In the genomic region with DNA sequence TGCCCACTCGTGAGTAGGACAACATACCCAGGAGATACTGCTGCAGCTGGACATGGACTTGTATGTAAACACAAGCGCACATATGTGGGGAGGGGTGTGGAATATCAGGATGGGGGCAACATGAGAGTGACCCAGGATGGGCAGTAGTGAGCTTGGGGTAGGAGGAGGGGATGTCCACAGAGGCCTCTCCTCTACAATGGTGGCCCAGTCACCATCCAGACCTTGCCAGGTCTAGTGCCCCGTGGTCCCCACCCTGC, we compare ENCODE assay signal across 9 cellular contexts. TPM values are rescaled to one million over a fixed set of nuclear protein-coding genes. Genes with fewer than 3 reads are reported as not detected.
DNase-seq lines count a peak whose midpoint lies in the region; ATAC-seq lines count a peak whose summit lies in the region.
"Had no signal": no experiment of that assay in that cellular context is flagged by ENCODE, and none has a peak within 500 bp of the region (broad histone marks: within the 10 kb centered on the region; RNA-seq: fewer than 3 reads in every experiment).

No MANE protein-coding gene starts in this region.

- no peak for ATAC-seq in activated CD8-positive, alpha-beta T cell treated with anti-CD3 and anti-CD28 coated beads, Interleukin-2, amount 10 ng/mL, durations not matched to agents 7 days and 5 days
- no peak for ATAC-seq in HG02678 (IDR thresholded peaks at IDR 0.05; ENCODE audit: unreplicated experiment)

- H3K27ac ChIP-seq in iPS DF 6.9 (ENCODE audit: low read length): no peak overlapping the region
- peak overlapping the region; percentile 88 for H3K27ac ChIP-seq in skeletal muscle tissue (ENCODE audit: low read depth, low read length)

- peaks cover 13% of the 10 kb centered on the region for H3K4me1 ChIP-seq in HAP-1
- peaks cover 14% of the 10 kb centered on the region for H3K4me1 ChIP-seq in iPS DF 6.9 (ENCODE audit: control insufficient read depth, insufficient read depth, low read length)
- H3K4me1 ChIP-seq in skeletal muscle tissue (ENCODE audit: control insufficient read depth in 3 of 3, insufficient read depth in 3 of 3, low read length in 3 of 3): peaks cover 43 to 64% (median 54%) of the 10 kb centered on the region in 3 donors

- in situ Hi-C loops in HAP-1 (cut with MboI; ENCODE audit: low sequenced_read_pairs): no loop called here

- H3K27me3 Mint-ChIP-seq in activated CD8-positive, alpha-beta T cell treated with anti-CD3 and anti-CD28 coated beads, Interleukin-2, amount 10 ng/mL, durations not matched to agents 7 days and 5 days (ENCODE audit: low read depth): peaks cover 2% of the 10 kb centered on the region

- peaks cover 4% of the 10 kb centered on the region for H3K36me3 Mint-ChIP-seq in activated CD8-positive, alpha-beta T cell treated with anti-CD3 and anti-CD28 coated beads, Interleukin-2, amount 10 ng/mL, durations not matched to agents 7 days and 5 days (ENCODE audit: low read depth)

- H3K27me3 ChIP-seq in HAP-1 (ENCODE audit: low read depth) (no peaks in the 10 kb centered on the region), iPS DF 6.9 (ENCODE audit: control insufficient read depth, insufficient read depth, low read length) (no peaks in the 10 kb centered on the region), skeletal muscle tissue (ENCODE audit: control insufficient read depth in 3 of 3, insufficient read depth in 3 of 3, low read length in 3 of 3) (no peaks in the 10 kb centered on the region)

- CTCF ChIA-PET in activated CD8-positive, alpha-beta T cell treated with anti-CD3 and anti-CD28 coated beads, Interleukin-2, amount 10 ng/mL, durations not matched to agents 7 days and 5 days (lab: Charles Lee): interaction anchor here (0.9 to 2.5 kb wide), 3 partner anchors 46 to 92 kb away, joined by 3 to 11 read pairs (median 11); a partner anchor contains a TSS

- H3K4me3 ChIP-seq in HAP-1: peak overlapping the region; percentile 41; the same call in 1 of the 2 replicates
- H3K4me3 ChIP-seq in iPS DF 6.9 (ENCODE audit: low read length): peak overlapping the region; percentile 74; the same call in 1 of the 2 replicates
- H3K4me3 ChIP-seq in skeletal muscle tissue (ENCODE audit: low read length in 3 of 3): peak overlapping the region; percentile 67 to 89 (median 85)

- no CpG with 5 or more reads among the region's 3 CpGs for WGBS in iPS DF 6.9 (ENCODE audit: insufficient coverage, insufficient read length)

- peak overlapping the region; percentile 77 to 96 (median 89) for H3K9ac ChIP-seq in skeletal muscle tissue (ENCODE audit: low read depth in 1 of 3, low read length in 3 of 3)

- H3K9me3 ChIP-seq in HAP-1 (no peaks in the 10 kb centered on the region), iPS DF 6.9 (ENCODE audit: control insufficient read depth, insufficient read depth, low read length) (no peaks in the 10 kb centered on the region), skeletal muscle tissue (ENCODE audit: control insufficient read depth in 3 of 3, low read length in 3 of 3) (no peaks in the 10 kb centered on the region)

- no peaks in the 10 kb centered on the region for H3K9me3 Mint-ChIP-seq in activated CD8-positive, alpha-beta T cell treated with anti-CD3 and anti-CD28 coated beads, Interleukin-2, amount 10 ng/mL, durations not matched to agents 7 days and 5 days (ENCODE audit: insufficient read depth)

- peaks cover 9% of the 10 kb centered on the region; the same call in 1 of the 2 replicates for H3K36me3 ChIP-seq in HAP-1 (replicated peaks)
- H3K36me3 ChIP-seq in iPS DF 6.9 (ENCODE audit: control insufficient read depth, insufficient read depth, low read length): no peaks in the 10 kb centered on the region
- peaks cover 0 to 11% (median 0%) of the 10 kb centered on the region in 3 donors for H3K36me3 ChIP-seq in skeletal muscle tissue (ENCODE audit: control insufficient read depth in 3 of 3, insufficient read depth in 3 of 3, low read length in 3 of 3)

- H3K27ac Mint-ChIP-seq in activated CD8-positive, alpha-beta T cell treated with anti-CD3 and anti-CD28 coated beads, Interleukin-2, amount 10 ng/mL, durations not matched to agents 7 days and 5 days: no peak overlapping the region

- POLR2A ChIA-PET in activated CD8-positive, alpha-beta T cell treated with anti-CD3 and anti-CD28 coated beads, Interleukin-2, amount 10 ng/mL, durations not matched to agents 7 days and 5 days (lab: Charles Lee): interaction anchor here (2.4 kb wide), 1 partner anchor 11 kb away, joined by 7 read pairs; no protein-coding TSS in a partner anchor

- DNase-seq in HAP-1 (ENCODE audit: low spot score in 2 of 2): no peak
- peak; percentile 18 for DNase-seq in activated CD8-positive, alpha-beta T cell treated with anti-CD3 and anti-CD28 coated beads, Interleukin-2, amount 10 ng/mL, durations not matched to agents 7 days and 5 days
- no peak for DNase-seq in iPS DF 6.9 (ENCODE audit: low read depth, low spot score)
- DNase-seq in NCI-H1694 treated with DMSO at 0.1 percent for 48 hours (lab: John Stamatoyannopoulos, UW): no peak
- DNase-seq in GM19240 (ENCODE audit: insufficient read length, low spot score): no peak
- DNase-seq in T1000 (lab: John Stamatoyannopoulos, UW): no peak

- peak overlapping the region; percentile 27 for H3K4me3 Mint-ChIP-seq in activated CD8-positive, alpha-beta T cell treated with anti-CD3 and anti-CD28 coated beads, Interleukin-2, amount 10 ng/mL, durations not matched to agents 7 days and 5 days

- H3K4me1 Mint-ChIP-seq in activated CD8-positive, alpha-beta T cell treated with anti-CD3 and anti-CD28 coated beads, Interleukin-2, amount 10 ng/mL, durations not matched to agents 7 days and 5 days (ENCODE audit: low read depth): peaks cover 22% of the 10 kb centered on the region

RNA-seq across cellular contexts. Expression of a gene that starts 0.3 kb away (rescaled TPM):
- under 1 TPM; 0.18 to 0.34 TPM for total RNA-seq in activated CD8-positive, alpha-beta T cell treated with anti-CD3 and anti-CD28 coated beads, Interleukin-2, amount 10 ng/mL, durations not matched to agents 7 days and 5 days
- total RNA-seq in skeletal muscle tissue: 21.4 TPM

RNA-seq across cellular contexts. Expression of a gene that starts 32.1 kb away (rescaled TPM):
- not detected for total RNA-seq in activated CD8-positive, alpha-beta T cell treated with anti-CD3 and anti-CD28 coated beads, Interleukin-2, amount 10 ng/mL, durations not matched to agents 7 days and 5 days
- total RNA-seq in skeletal muscle tissue: 179 TPM
- total RNA-seq: T-helper 1 cell treated with Interleukin-12 subunit alpha and Interleukin-12 subunit beta and Interleukin-4 antibody, amounts not matched to agents 30 ng/mL and 1 ng/mL, for 36 hours had no signal

RNA-seq across cellular contexts. Expression of a gene that starts 49.4 kb away (rescaled TPM):
- not detected for total RNA-seq in activated CD8-positive, alpha-beta T cell treated with anti-CD3 and anti-CD28 coated beads, Interleukin-2, amount 10 ng/mL, durations not matched to agents 7 days and 5 days
- total RNA-seq in skeletal muscle tissue: 23.0 TPM
- total RNA-seq: T-helper 1 cell treated with Interleukin-12 subunit alpha and Interleukin-12 subunit beta and Interleukin-4 antibody, amounts not matched to agents 30 ng/mL and 1 ng/mL, for 36 hours had no signal

RNA-seq across cellular contexts. Expression of a gene that starts 52.7 kb away (rescaled TPM):
- total RNA-seq in activated CD8-positive, alpha-beta T cell treated with anti-CD3 and anti-CD28 coated beads, Interleukin-2, amount 10 ng/mL, durations not matched to agents 7 days and 5 days: 10 to 100 TPM; 85.9 to 90.3 TPM
- total RNA-seq in skeletal muscle tissue: 119 TPM

Comparison
In these comparisons a context has a peak if more than half of its experiments do, and no peak if none do; other contexts are left out.
1. RNA of a gene that starts 0.3 kb away (total RNA-seq): 21.4 TPM in skeletal muscle tissue (single experiment); 0.18 to 0.34 TPM in activated CD8-positive, alpha-beta T cell treated with anti-CD3 and anti-CD28 coated beads, Interleukin-2, amount 10 ng/mL, durations not matched to agents 7 days and 5 days; every median in the first group is over 10 times any median in the second.
2. RNA of a gene that starts 32.1 kb away (total RNA-seq): 179 TPM in skeletal muscle tissue (single experiment); not detected in activated CD8-positive, alpha-beta T cell treated with anti-CD3 and anti-CD28 coated beads, Interleukin-2, amount 10 ng/mL, durations not matched to agents 7 days and 5 days; every median in the first group is over 100 times any median in the second.
3. RNA of a gene that starts 49.4 kb away (total RNA-seq): 23.0 TPM in skeletal muscle tissue (single experiment); not detected in activated CD8-positive, alpha-beta T cell treated with anti-CD3 and anti-CD28 coated beads, Interleukin-2, amount 10 ng/mL, durations not matched to agents 7 days and 5 days; every median in the first group is over 10 times any median in the second.
4. Peak in every context shown above with its lines, with median percentiles within 50 percentile points of each other: H3K4me3 ChIP-seq.